8 cellular contexts compared by ENCODE assay signal in genomic region chr1:101236546-101237228, GRCh38. TPM values are rescaled to one million over a fixed set of nuclear protein-coding genes. Genes with fewer than 3 reads are reported as not detected.
A peak's percentile ranks its signal among the peaks of the same experiment; 100 is the strongest.
DNase-seq lines count a peak whose midpoint lies in the region; ATAC-seq and TF ChIP-seq lines count a peak whose summit lies in the region.

S1PR1 (plus strand) TSS chr1:101237019; CDS start chr1:101238985, 1,966 bp downstream.

- in situ Hi-C loops in IMR-90 (cut with MboI; ENCODE audit: low sequenced_read_pairs) = loop anchor here (25.0 kb wide), 1 partner anchor 199 kb away; the partner anchor contains the start of gene DPH5

- no peaks in the 10 kb centered on the region for H3K9me3 ChIP-seq in CD4-positive, alpha-beta T cell (ENCODE audit: control insufficient read depth, low read length)
- no peaks in the 10 kb centered on the region for H3K9me3 ChIP-seq in IMR-90 (ENCODE audit: control insufficient read depth, insufficient read depth, low read length)

- ATAC-seq in CD4-positive, alpha-beta T cell (ENCODE audit: poor library complexity) = peak; percentile 35
- ATAC-seq in GM21390 (IDR thresholded peaks at IDR 0.05; ENCODE audit: unreplicated experiment) = peak; percentile 11
- ATAC-seq in IMR-90 (ENCODE audit: low read depth) = peak; percentile 67

- no peaks in the 10 kb centered on the region for H3K4me1 ChIP-seq in IMR-90 (ENCODE audit: control insufficient read depth, insufficient read depth, low read length)

- 0% methylated on average over 27 of the region's 45 CpGs; no CpG with 5 or more reads in 1 of the 2 experiments for WGBS in IMR-90 (ENCODE audit: extremely low coverage in 2 of 2, insufficient read length in 1 of 2), 2 experiments

- H3K14ac ChIP-seq in IMR-90 (replicated peaks; ENCODE audit: low read depth, low read length) = peak within 1 kb of the TSS; percentile 88

- peak within 1 kb of the TSS; percentile 75 for H3K4ac ChIP-seq in IMR-90 (ENCODE audit: low read depth, low read length)

- H3K27me3 Mint-ChIP-seq in CD4-positive, alpha-beta T cell = peaks cover 3% of the 10 kb centered on the region

- peak within 1 kb of the TSS; percentile 72 for H2BK120ac ChIP-seq in IMR-90 (ENCODE audit: low read depth, low read length)

- no peak within 1 kb of the TSS for H2AK5ac ChIP-seq in IMR-90 (ENCODE audit: low read depth, low read length)

- peak within 1 kb of the TSS; percentile 33; the same call in 1 of the 2 replicates for H4K91ac ChIP-seq in IMR-90 (ENCODE audit: insufficient read depth, low read depth, low read length)

- peak within 1 kb of the TSS; percentile 97 for H3K27ac Mint-ChIP-seq in CD4-positive, alpha-beta T cell

- H3K18ac ChIP-seq in IMR-90 (ENCODE audit: low read depth, low read length) = peak within 1 kb of the TSS; percentile 17

- TF ChIP-seq POLR2A in IMR-90 (IDR thresholded peaks at IDR 0.05; ENCODE audit: low read depth, low read length) = no peak; the same call in 1 of the 2 replicates

- H3K4me1 Mint-ChIP-seq in CD4-positive, alpha-beta T cell (ENCODE audit: low read depth) = peaks cover 68% of the 10 kb centered on the region

- peak within 1 kb of the TSS; percentile 9 to 82; a peak in 2 of 4 replicates for H4K8ac ChIP-seq in IMR-90 (ENCODE audit: low read depth in 2 of 2, low read length in 2 of 2)

- peak within 1 kb of the TSS; percentile 68 for H2AK9ac ChIP-seq in IMR-90 (replicated peaks; ENCODE audit: low read depth, low read length, poor library complexity)

- no peak for TF ChIP-seq CTCF in CD4-positive, alpha-beta T cell (IDR thresholded peaks at IDR 0.05)
- no peak for TF ChIP-seq CTCF in IMR-90 (conservative IDR thresholded peaks at IDR 0.05; ENCODE audit: low read depth, low read length)

- peak within 1 kb of the TSS; percentile 54 for H3K4me3 ChIP-seq in IMR-90 (ENCODE audit: insufficient read depth, low read depth, low read length)

- peak within 1 kb of the TSS; percentile 63 for H3K9ac ChIP-seq in IMR-90 (ENCODE audit: low read depth, low read length)

- intact Hi-C loops in CD4-positive, alpha-beta T cell (cut with DNase I, micrococcal nuclease) = loop anchor here (1.0 to 5.0 kb wide), 10 partner anchors 73 to 789 kb away; partner anchors contain the start of gene SLC30A7 (in 1 of the 2)
- intact Hi-C loops in IMR-90 (cut with micrococcal nuclease) = loop anchor here (1.0 to 5.0 kb wide), 5 partner anchors 54 to 247 kb away; no protein-coding TSS in a partner anchor

- peak within 1 kb of the TSS; percentile 93 for H3K23ac ChIP-seq in IMR-90 (ENCODE audit: low read depth, low read length)

- 0 out of 2 replicates have a peak within 1 kb of the TSS, but pooled peaks have one; percentile 8 for H2BK20ac ChIP-seq in IMR-90 (ENCODE audit: low read depth, low read length)

- peak within 1 kb of the TSS; percentile 97 for H3K27ac ChIP-seq in CD4-positive, alpha-beta T cell (ENCODE audit: low read depth, low read length)
- H3K27ac ChIP-seq in IMR-90 (ENCODE audit: insufficient read depth, low read length) = peak within 1 kb of the TSS; percentile 80
- H3K27ac ChIP-seq in cingulate gyrus (ENCODE audit: low read depth, low read length) = peak within 1 kb of the TSS; percentile 81

- no peak for TF ChIP-seq RAD21 in IMR-90 (IDR thresholded peaks at IDR 0.05; ENCODE audit: low read length)

- H2AFZ ChIP-seq in IMR-90 (replicated peaks; ENCODE audit: low read length, poor library complexity) = peak within 1 kb of the TSS; percentile 97

- DNase-seq in CD4-positive, alpha-beta T cell = peak; percentile 62 to 80 (median 76)
- DNase-seq in IMR-90 (peak; percentile 69), left kidney (ENCODE audit: low read depth, low spot score) (peak; percentile 91), NCI-H2081 treated with DMSO at 0.1 percent for 48 hours (lab: John Stamatoyannopoulos, UW) (no peak)
- DNase-seq in activated CD4-positive, alpha-beta T cell treated with anti-CD3 and anti-CD28 coated beads for 4 hours = peak; percentile 73 to 77
- peak; percentile 76 to 79 for DNase-seq in stimulated activated CD4-positive, alpha-beta T cell treated with anti-CD3 and anti-CD28 coated beads, Interleukin-2, amount 100 ng/mL, for 24 hours

- H3K27me3 ChIP-seq in CD4-positive, alpha-beta T cell (ENCODE audit: control insufficient read depth, insufficient read depth, low read length) = no peaks in the 10 kb centered on the region
- no peaks in the 10 kb centered on the region; the same call in 1 of the 2 replicates for H3K27me3 ChIP-seq in IMR-90 (ENCODE audit: control insufficient read depth, insufficient read depth, low read length)

- peak within 1 kb of the TSS; percentile 90 for H3K4me2 ChIP-seq in IMR-90 (ENCODE audit: low read depth, low read length)

- dilution Hi-C loops in IMR-90 (cut with HindIII; ENCODE audit: low sequenced_read_pairs, unreplicated experiment) = no loop called here

- H3K9me3 Mint-ChIP-seq in CD4-positive, alpha-beta T cell = no peaks in the 10 kb centered on the region

- 0 out of 2 replicates have a peak, but pooled peaks cover 4% of the 10 kb centered on the region for H3K9me1 ChIP-seq in IMR-90 (ENCODE audit: insufficient read depth, low read length)

- peaks cover 3% of the 10 kb centered on the region; the same call in 1 of the 2 replicates for H4K20me1 ChIP-seq in IMR-90 (ENCODE audit: insufficient read depth, low read length)

- H3K79me1 ChIP-seq in IMR-90 (ENCODE audit: low read depth in 1 of 2, low read length in 2 of 2) = peaks cover 0 to 11% of the 10 kb centered on the region in 2 experiments; a peak in 1 of 4 replicates

- H2BK15ac ChIP-seq in IMR-90 (ENCODE audit: low read depth, low read length) = peak within 1 kb of the TSS; percentile 67; the same call in 1 of the 3 replicates

- CTCF ChIA-PET in CD4-positive, alpha-beta T cell (lab: Charles Lee) = interaction anchor here (0.7 to 3.0 kb wide), 8 partner anchors 50 to 288 kb away, joined by 3 to 23 read pairs (median 8); no protein-coding TSS in a partner anchor
- CTCF ChIA-PET in IMR-90 (lab: Yijun Ruan, JAX) = interaction anchor here (0.6 kb wide), 2 partner anchors 311 to 352 kb away, joined by 4 read pairs; no protein-coding TSS in a partner anchor

- no peak within 1 kb of the TSS; the same call in 1 of the 2 replicates for H4K5ac ChIP-seq in IMR-90 (ENCODE audit: low read depth, low read length)

- peaks cover 69% of the 10 kb centered on the region for H3K36me3 Mint-ChIP-seq in CD4-positive, alpha-beta T cell (ENCODE audit: low read depth)

- H3K4me3 Mint-ChIP-seq in CD4-positive, alpha-beta T cell = peak within 1 kb of the TSS; percentile 98

- BruUV-seq in IMR-90 (replicated peaks; lab: Mats Ljungman, UMichigan) = no TSS peak

- H2BK5ac ChIP-seq in IMR-90 (ENCODE audit: low read depth, low read length, poor library complexity, severe bottlenecking) = peak within 1 kb of the TSS; percentile 27

- peak within 1 kb of the TSS; percentile 21; the same call in 1 of the 2 replicates for H3K56ac ChIP-seq in IMR-90 (ENCODE audit: extremely low read depth, insufficient read depth, low read length)

- POLR2A ChIA-PET in CD4-positive, alpha-beta T cell (lab: Charles Lee) = interaction anchor here (0.9 to 7.7 kb wide), 42 partner anchors 8 to 1104 kb away, joined by 3 to 113 read pairs (median 6); partner anchors contain the start of genes EXTL2, RTCA, SASS6 and SLC30A7
- POLR2A ChIA-PET in IMR-90 (lab: Charles Lee; ENCODE audit: unreplicated experiment) = interaction anchor here (0.6 to 0.7 kb wide), 2 partner anchors 80 to 285 kb away, joined by 3 to 6 read pairs; no protein-coding TSS in a partner anchor

- H3K36me3 ChIP-seq in IMR-90 (ENCODE audit: control insufficient read depth, insufficient read depth, low read length) = peaks cover 13% of the 10 kb centered on the region

TF ChIP-seq in IMR-90, 13 proteins besides CTCF, POLR2A, EP300 and RAD21:
- TF ChIP-seq MAZ (IDR thresholded peaks at IDR 0.05; ENCODE audit: borderline replicate concordance, low read depth, low read length) (0 out of 2 replicates have a peak, but pooled peaks have one; percentile 10), RCOR1 (IDR thresholded peaks at IDR 0.05; ENCODE audit: insufficient replicate concordance, low read length) (no peak)

RNA-seq across cellular contexts. Expression of gene S1PR1, which starts in this region (rescaled TPM):
- 100 to 1,000 TPM; 397 to 414 TPM for total RNA-seq in CD4-positive, alpha-beta T cell
- 12.5 and 12.9 TPM in 2 replicates for total RNA-seq in IMR-90 (2012; rRNA removed)
- polyA plus RNA-seq in IMR-90 (2012; rRNA removed) = 14.1 and 15.6 TPM in 2 replicates
- 6.3 and 10.1 TPM in 2 replicates for polyA plus RNA-seq in IMR-90 (2012; cell fraction: cytosol; rRNA removed)
- polyA plus RNA-seq in IMR-90 (2012; cell fraction: nucleus; rRNA removed; ENCODE audit: low replicate concordance) = 6.1 TPM in 2 replicates

Comparison
In these comparisons a context has a peak if more than half of its experiments do, and no peak if none do; other contexts are left out.
1. RNA of gene S1PR1 (total RNA-seq): 397 to 414 TPM in CD4-positive, alpha-beta T cell; 12.5 to 12.9 TPM in IMR-90; every median in the first group is over 10 times any median in the second.
2. ATAC-seq: peak in every context shown above with its lines; median percentile 67 in IMR-90; 35 in CD4-positive, alpha-beta T cell; 11 in GM21390.
3. Peak in every context shown above with its lines, with median percentiles within 50 percentile points of each other: H3K27ac ChIP-seq.